Comparison of ENCODE assay signal across 8 cellular contexts in genomic region chr18:34592961-34593382, GRCh38.
DNase-seq lines count a peak whose midpoint lies in the region; ATAC-seq and TF ChIP-seq lines count a peak whose summit lies in the region.

No MANE protein-coding gene starts in this region.

- H3K36me3 ChIP-seq in GM23248 (ENCODE audit: low read depth) (no peaks in the 10 kb centered on the region), body of pancreas (replicated peaks in 1 of 2; ENCODE audit: insufficient read depth in 1 of 2, low read depth in 2 of 2) (no peaks in the 10 kb centered on the region), rectal smooth muscle tissue (ENCODE audit: control insufficient read depth, insufficient read depth, low read length) (no peaks in the 10 kb centered on the region)

- WGBS in GM23248 (ENCODE audit: low coverage in 1 of 2, low lambda C conversion rate in 2 of 2, missing lambda C conversion rate in 2 of 2), 2 experiments, result 0 to 1% methylated on average over 8 of the region's 8 CpGs
- 4 to 16% methylated on average over 8 of the region's 8 CpGs for WGBS in body of pancreas, 2 donors

- H3K27me3 Mint-ChIP-seq in activated CD8-positive, alpha-beta memory T cell treated with anti-CD3 and anti-CD28 coated beads, Interleukin-2, amount 10 ng/mL, durations not matched to agents 7 days and 5 days, result no peaks in the 10 kb centered on the region

- H3K4me3 ChIP-seq in GM23248, result peak overlapping the region; percentile 74
- peak overlapping the region in 1 of 2 donors; percentile 15 for H3K4me3 ChIP-seq in body of pancreas
- peak overlapping the region; percentile 68 for H3K4me3 ChIP-seq in rectal smooth muscle tissue (ENCODE audit: low read length)

- ATAC-seq in body of pancreas (peak; percentile 90), GM21576 (IDR thresholded peaks at IDR 0.05; ENCODE audit: unreplicated experiment) (no peak)
- no peak for ATAC-seq in activated CD8-positive, alpha-beta memory T cell treated with anti-CD3 and anti-CD28 coated beads, Interleukin-2, amount 10 ng/mL, durations not matched to agents 7 days and 5 days

- DNase-seq in GM23248 (peak; percentile 76), body of pancreas (peak; percentile 64 to 75 (median 73)), hippocampal formation (lab: John Stamatoyannopoulos, UW) (peak; percentile 52 to 68), NOMO-1 treated with dmso at 0.1 percent for 144 hours (lab: John Stamatoyannopoulos, UW; ENCODE audit: unreplicated experiment) (no peak)
- no peak for DNase-seq in activated T-cell treated with anti-CD3 and anti-CD28 coated beads, Interleukin-2, amount 50 U/mL, for 1 hour
- DNase-seq in activated CD8-positive, alpha-beta memory T cell treated with anti-CD3 and anti-CD28 coated beads, Interleukin-2, amount 10 ng/mL, durations not matched to agents 7 days and 5 days, result no peak

- no peak overlapping the region for H3K4me3 Mint-ChIP-seq in activated CD8-positive, alpha-beta memory T cell treated with anti-CD3 and anti-CD28 coated beads, Interleukin-2, amount 10 ng/mL, durations not matched to agents 7 days and 5 days

- no peak for TF ChIP-seq POLR2A in body of pancreas (IDR thresholded peaks at IDR 0.05)

- H3K27ac ChIP-seq in GM23248 (0 out of 2 replicates have a peak overlapping the region, but pooled peaks have one; percentile 18), body of pancreas (peak overlapping the region; percentile 46 to 76 (median 70)), rectal smooth muscle tissue (ENCODE audit: low read depth, low read length) (peak overlapping the region; percentile 86)

- H3K36me3 Mint-ChIP-seq in activated CD8-positive, alpha-beta memory T cell treated with anti-CD3 and anti-CD28 coated beads, Interleukin-2, amount 10 ng/mL, durations not matched to agents 7 days and 5 days, result no peaks in the 10 kb centered on the region

- H3K9ac ChIP-seq in GM23248 (peak overlapping the region; percentile 50), rectal smooth muscle tissue (ENCODE audit: low read length) (no peak overlapping the region)

- H3K4me1 ChIP-seq in GM23248 (ENCODE audit: insufficient read depth) (peaks cover 11% of the 10 kb centered on the region), body of pancreas (peaks cover 63% of the 10 kb centered on the region), rectal smooth muscle tissue (ENCODE audit: control insufficient read depth, insufficient read depth, low read length) (peaks cover 3% of the 10 kb centered on the region)

- H3K9me2 ChIP-seq in GM23248 (ENCODE audit: insufficient read depth), result no peaks in the 10 kb centered on the region

- no peaks in the 10 kb centered on the region for H3K27me3 ChIP-seq in GM23248 (replicated peaks; ENCODE audit: insufficient read depth)
- no peaks in the 10 kb centered on the region for H3K27me3 ChIP-seq in body of pancreas
- H3K27me3 ChIP-seq in rectal smooth muscle tissue (ENCODE audit: control insufficient read depth, insufficient read depth, low read length), result no peaks in the 10 kb centered on the region

- H3K9me3 Mint-ChIP-seq in activated CD8-positive, alpha-beta memory T cell treated with anti-CD3 and anti-CD28 coated beads, Interleukin-2, amount 10 ng/mL, durations not matched to agents 7 days and 5 days (ENCODE audit: low read depth), result no peaks in the 10 kb centered on the region

- H2AFZ ChIP-seq in GM23248, result peak overlapping the region; percentile 87

- TF ChIP-seq CTCF in body of pancreas (IDR thresholded peaks at IDR 0.05), result no peak

- no peaks in the 10 kb centered on the region for H4K20me1 ChIP-seq in GM23248 (ENCODE audit: insufficient read depth)

- H3K9me3 ChIP-seq in GM23248 (ENCODE audit: low read depth) (no peaks in the 10 kb centered on the region), body of pancreas (no peaks in the 10 kb centered on the region)

- in situ Hi-C loops in GM23248 (cut with MboI), result no loop called here

- intact Hi-C loops in body of pancreas (cut with DNase I), result no loop called here

- no peaks in the 10 kb centered on the region for H3K79me2 ChIP-seq in GM23248 (ENCODE audit: insufficient read depth)

- CTCF ChIA-PET in activated CD8-positive, alpha-beta memory T cell treated with anti-CD3 and anti-CD28 coated beads, Interleukin-2, amount 10 ng/mL, durations not matched to agents 7 days and 5 days (lab: Charles Lee), result no interaction called here

- H3F3A ChIP-seq in GM23248 (ENCODE audit: insufficient read depth), result peaks cover 15% of the 10 kb centered on the region; the same call in 1 of the 2 replicates

- peak overlapping the region; percentile 87 for H3K4me2 ChIP-seq in GM23248 (ENCODE audit: unreplicated experiment)

- no peak overlapping the region for H3K27ac Mint-ChIP-seq in activated CD8-positive, alpha-beta memory T cell treated with anti-CD3 and anti-CD28 coated beads, Interleukin-2, amount 10 ng/mL, durations not matched to agents 7 days and 5 days

- no peaks in the 10 kb centered on the region for H3K4me1 Mint-ChIP-seq in activated CD8-positive, alpha-beta memory T cell treated with anti-CD3 and anti-CD28 coated beads, Interleukin-2, amount 10 ng/mL, durations not matched to agents 7 days and 5 days

Comparison
In these comparisons a context has a peak if more than half of its experiments do, and no peak if none do; other contexts are left out.
1. DNase-seq: peak in GM23248 (single experiment), body of pancreas (4 of 4) and hippocampal formation (2 of 2); none in NOMO-1 treated with dmso at 0.1 percent for 144 hours (single experiment), activated T-cell treated with anti-CD3 and anti-CD28 coated beads, Interleukin-2, amount 50 U/mL, for 1 hour (single experiment) and activated CD8-positive, alpha-beta memory T cell treated with anti-CD3 and anti-CD28 coated beads, Interleukin-2, amount 10 ng/mL, durations not matched to agents 7 days and 5 days (single experiment).
2. H3K27ac ChIP-seq: peak in every context shown above with its lines; median percentile 86 in rectal smooth muscle tissue; 70 in body of pancreas; 18 in GM23248.